In the genomic region with DNA sequence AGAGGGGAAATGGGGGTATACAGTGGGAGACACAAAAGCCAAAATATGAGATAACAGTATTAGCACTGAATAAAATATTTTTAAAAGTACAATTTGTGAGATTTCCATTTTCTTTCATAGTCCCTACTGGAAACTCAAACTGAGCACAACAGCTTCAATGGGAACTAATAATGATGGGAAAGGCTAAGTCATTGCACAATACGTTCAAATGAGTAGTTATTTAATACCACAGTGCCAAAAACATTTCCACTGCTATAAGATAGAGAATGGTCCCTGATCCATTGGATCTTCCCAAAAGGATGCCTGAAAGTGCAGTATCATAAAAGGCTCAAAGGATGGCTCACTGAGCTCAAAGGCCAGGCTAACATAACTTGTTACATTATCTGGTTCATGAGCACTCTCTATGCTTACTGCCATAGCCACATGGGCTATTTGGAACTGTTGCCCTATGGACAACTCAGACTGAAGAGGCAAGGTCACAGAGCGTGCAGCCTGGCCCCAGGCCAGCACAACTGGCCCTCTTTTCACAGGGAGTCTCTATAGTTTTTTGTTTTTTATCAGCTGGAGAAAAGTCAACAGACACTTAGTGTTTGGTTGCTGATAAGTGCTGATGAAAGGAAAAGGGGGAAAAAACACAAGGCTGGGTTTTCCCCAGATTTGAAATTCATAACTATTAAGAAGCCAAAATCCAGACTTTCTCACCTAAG, we compare ENCODE assay signal across 9 cellular contexts. TPM values are rescaled to one million over a fixed set of nuclear protein-coding genes. Genes with fewer than 3 reads are reported as not detected.
DNase-seq lines count a peak whose midpoint lies in the region; ATAC-seq, FAIRE-seq and TF ChIP-seq lines count a peak whose summit lies in the region.
"Had no signal": no experiment of that assay in that cellular context is flagged by ENCODE, and none has a peak within 500 bp of the region (broad histone marks: within the 10 kb centered on the region; RNA-seq: fewer than 3 reads in every experiment).

No MANE protein-coding gene starts in this region.

- H2AFZ ChIP-seq in GM23248: no peak overlapping the region

- TF ChIP-seq CTCF in fibroblast of mammary gland (conservative IDR thresholded peaks at IDR 0.05; ENCODE audit: control insufficient read depth, insufficient read depth, low read depth, low read length) (no peak), pancreas (IDR thresholded peaks at IDR 0.05) (no peak)

- peak; percentile 36 for DNase-seq in GM23248
- DNase-seq in NCI-H748 (lab: John Stamatoyannopoulos, UW; ENCODE audit: unreplicated experiment): peak; percentile 52
- DNase-seq in fibroblast of mammary gland (ENCODE audit: low read depth): peak; percentile 36
- peak; percentile 20 to 68 (median 33) for DNase-seq in pancreas
- DNase-seq in activated CD8-positive, alpha-beta memory T cell treated with anti-CD3 and anti-CD28 coated beads, Interleukin-2, amount 50 U/mL, for 4 hours: no peak
- DNase-seq: activated naive CD4-positive, alpha-beta T cell treated with anti-CD3 and anti-CD28 coated beads, Interleukin-2, amount 10 ng/mL, durations not matched to agents 7 days and 5 days; naive thymus-derived CD4-positive, alpha-beta T cell had no signal

- H3K9me2 ChIP-seq in GM23248 (ENCODE audit: insufficient read depth): no peaks in the 10 kb centered on the region

- ATAC-seq in pancreas (peak; percentile 58 to 87 (median 84)), GM21528 (IDR thresholded peaks at IDR 0.05; ENCODE audit: low FRiP score, unreplicated experiment) (no peak), HG02588 (IDR thresholded peaks at IDR 0.05; ENCODE audit: unreplicated experiment) (no peak)
- ATAC-seq: naive thymus-derived CD4-positive, alpha-beta T cell had no signal

- intact Hi-C loops in pancreas (cut with DNase I): loop anchor here in 1 of 3 donors (10.0 kb wide), 1 partner anchor 138 kb away; a partner anchor contains a TSS

- no peak overlapping the region for H3K4me2 ChIP-seq in GM23248 (ENCODE audit: unreplicated experiment)

- H3K9me3 ChIP-seq in GM23248 (ENCODE audit: low read depth) (no peaks in the 10 kb centered on the region), pancreas (no peaks in the 10 kb centered on the region)

- in situ Hi-C loops in GM23248 (cut with MboI): loop anchor here (10.0 kb wide), 1 partner anchor 138 kb away; a partner anchor contains a TSS

- peaks cover 12% of the 10 kb centered on the region; the same call in 1 of the 2 replicates for H3K36me3 ChIP-seq in GM23248 (ENCODE audit: low read depth)
- H3K36me3 ChIP-seq in pancreas: no peaks in the 10 kb centered on the region

- H3K27ac ChIP-seq in GM23248 (no peak overlapping the region), pancreas (peak overlapping the region in 1 of 4 donors; percentile 21)

- H3K9ac ChIP-seq in GM23248: no peak overlapping the region

- no peaks in the 10 kb centered on the region for H3F3A ChIP-seq in GM23248 (ENCODE audit: insufficient read depth)

- no peaks in the 10 kb centered on the region for H3K27me3 ChIP-seq in GM23248 (replicated peaks; ENCODE audit: insufficient read depth)
- no peaks in the 10 kb centered on the region for H3K27me3 ChIP-seq in pancreas

- peaks cover 74% of the 10 kb centered on the region for H3K79me2 ChIP-seq in GM23248 (ENCODE audit: insufficient read depth)

- no peak for FAIRE-seq in pancreas (lab: Jason Lieb, UNC)

- no peak overlapping the region for H3K4me3 ChIP-seq in GM23248
- H3K4me3 ChIP-seq in fibroblast of mammary gland (ENCODE audit: control insufficient read depth, low read depth, low read length): no peak overlapping the region
- H3K4me3 ChIP-seq in pancreas: no peak overlapping the region

- H3K4me1 ChIP-seq in GM23248 (ENCODE audit: insufficient read depth): no peaks in the 10 kb centered on the region
- H3K4me1 ChIP-seq in pancreas: peaks cover 0 to 11% (median 5%) of the 10 kb centered on the region in 3 donors

- 62 to 63% methylated on average over 2 of the region's 2 CpGs for WGBS in GM23248 (ENCODE audit: low coverage in 1 of 2, low lambda C conversion rate in 2 of 2, missing lambda C conversion rate in 2 of 2), 2 experiments
- WGBS in pancreas, 2 donors: 13 to 15% methylated on average over 2 of the region's 2 CpGs

- H4K20me1 ChIP-seq in GM23248 (ENCODE audit: insufficient read depth): no peaks in the 10 kb centered on the region

RNA-seq across cellular contexts. Expression of a gene that starts 54.1 kb away (rescaled TPM):
- 994 and 1,188 TPM in 2 replicates for total RNA-seq in GM23248 (2014; rRNA removed; shearing (Covaris generic))
- polyA plus RNA-seq in GM23248 (2016; fragmentation: Nextera tagmentation; extraction: Ambion mirVana) (1,748 and 1,763 TPM in 2 replicates), pancreas (100 to 1,000 TPM; 432 to 576 TPM)
- total RNA-seq in pancreas: 100 to 1,000 TPM; 230 to 367 (median 349) TPM

Comparison
In these comparisons a context has a peak if more than half of its experiments do, and no peak if none do; other contexts are left out.
1. ATAC-seq: peak in pancreas (4 of 4); none in GM21528 (single experiment) and HG02588 (single experiment).